In the genomic region with DNA sequence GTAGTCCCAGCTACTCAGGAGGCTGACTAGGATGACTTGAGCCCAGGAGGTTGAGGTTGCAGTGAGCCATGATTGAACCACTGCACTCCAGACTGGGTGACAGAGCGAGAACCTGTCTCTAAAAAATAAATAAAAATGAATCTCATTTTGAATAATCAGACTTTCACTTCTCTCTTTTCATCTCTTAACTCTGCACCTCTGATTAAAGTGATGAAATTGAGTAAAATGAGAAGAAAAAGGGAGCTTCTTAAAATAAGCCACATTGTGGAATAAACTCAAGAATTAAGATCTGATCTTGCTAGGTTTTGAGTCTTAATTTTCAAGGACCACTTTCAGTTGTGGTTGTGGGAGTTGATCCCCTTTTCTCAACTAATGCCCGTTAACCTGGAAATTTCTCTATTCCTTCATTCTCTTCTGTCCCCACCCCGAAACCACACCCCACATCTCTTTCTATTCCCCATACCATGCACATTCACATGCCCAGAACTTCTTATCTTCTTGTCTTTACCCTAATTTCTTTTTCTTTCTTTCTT, we compare ENCODE assay signal across 11 cellular contexts.
DNase-seq lines count a peak whose midpoint lies in the region; ATAC-seq and TF ChIP-seq lines count a peak whose summit lies in the region.
"Had no signal": no experiment of that assay in that cellular context is flagged by ENCODE, and none has a peak within 500 bp of the region (broad histone marks: within the 10 kb centered on the region; RNA-seq: fewer than 3 reads in every experiment).

No MANE protein-coding gene starts in this region.

- intact Hi-C loops in PC-9 (cut with micrococcal nuclease; ENCODE audit: unreplicated experiment) (no loop called here), sciatic nerve (cut with DNase I) (no loop called here), prostate gland (cut with DNase I) (no loop called here)

- 96% methylated on average over 3 of the region's 3 CpGs for WGBS in prostate gland

- no peak overlapping the region for H3K27ac Mint-ChIP-seq in nephron progenitor cell

- H3K36me3 Mint-ChIP-seq in nephron progenitor cell (ENCODE audit: low read depth): peaks cover 4% of the 10 kb centered on the region

- no peaks in the 10 kb centered on the region for H3K9me2 ChIP-seq in PC-9 (ENCODE audit: insufficient read depth)

- no peak overlapping the region for H3K4me3 ChIP-seq in PC-9
- no peak overlapping the region for H3K4me3 ChIP-seq in prostate gland
- H3K4me3 ChIP-seq: cardiac muscle cell had no signal

- CTCF ChIA-PET in PC-9 (lab: Charles Lee): no interaction called here

- TF ChIP-seq POLR2A in GM18505 (IDR thresholded peaks at IDR 0.05; ENCODE audit: borderline replicate concordance, extremely low read depth, insufficient read depth, insufficient read length) (no peak), prostate gland (IDR thresholded peaks at IDR 0.05) (no peak)

- TF ChIP-seq CTCF in PC-9 (conservative IDR thresholded peaks at IDR 0.05): no peak
- no peak for TF ChIP-seq CTCF in prostate gland (IDR thresholded peaks at IDR 0.05)
- no peak for TF ChIP-seq CTCF in nephron progenitor cell (IDR thresholded peaks at IDR 0.05)

- no peak overlapping the region for H3K4me3 Mint-ChIP-seq in nephron progenitor cell

- H3K4me1 Mint-ChIP-seq in nephron progenitor cell: no peaks in the 10 kb centered on the region

- DNase-seq in PC-9: no peak
- DNase-seq in sciatic nerve (ENCODE audit: low spot score): no peak
- no peak for DNase-seq in prostate gland (ENCODE audit: low spot score)
- no peak for DNase-seq in nephron progenitor cell
- DNase-seq: activated CD8-positive, alpha-beta memory T cell treated with anti-CD3 and anti-CD28 coated beads, Interleukin-2, amount 50 U/mL, for 48 hours; kidney; NCI-H2227 treated with DMSO at 0.1 percent for 48 hours had no signal

- H3K4me1 ChIP-seq in PC-9 (replicated peaks; ENCODE audit: insufficient read depth) (peaks cover 54% of the 10 kb centered on the region), prostate gland (replicated peaks) (no peaks in the 10 kb centered on the region)

- H3K9me3 Mint-ChIP-seq in nephron progenitor cell: peaks cover 20% of the 10 kb centered on the region

- H3K36me3 ChIP-seq in PC-9 (ENCODE audit: low read depth): no peaks in the 10 kb centered on the region; the same call in 1 of the 2 replicates
- H3K36me3 ChIP-seq in prostate gland: no peaks in the 10 kb centered on the region
- H3K36me3 ChIP-seq: cardiac muscle cell had no signal

- H2AFZ ChIP-seq in PC-9: no peak overlapping the region

- H3F3A ChIP-seq in PC-9 (ENCODE audit: insufficient read depth, low read depth): peaks cover 25% of the 10 kb centered on the region

- H3K9me3 ChIP-seq in PC-9 (ENCODE audit: insufficient read depth, low read depth) (peaks cover 29% of the 10 kb centered on the region), prostate gland (no peaks in the 10 kb centered on the region)

- peaks cover 11% of the 10 kb centered on the region for H3K27me3 Mint-ChIP-seq in nephron progenitor cell (ENCODE audit: low read depth, poor library complexity)

- H3K27ac ChIP-seq in PC-9 (peak overlapping the region; percentile 94), prostate gland (no peak overlapping the region)
- H3K27ac ChIP-seq: cardiac muscle cell had no signal

- no TSS peak for BruUV-seq in PC-9 (replicated peaks; lab: Mats Ljungman, UMichigan)

- ATAC-seq in GM18505 (IDR thresholded peaks at IDR 0.05; ENCODE audit: unreplicated experiment) (peak; percentile 60), GM19395 (IDR thresholded peaks at IDR 0.05; ENCODE audit: unreplicated experiment) (peak; percentile 81), HG02938 (IDR thresholded peaks at IDR 0.05; ENCODE audit: unreplicated experiment) (peak; percentile 65), sciatic nerve (no peak)

- H3K79me2 ChIP-seq in PC-9 (ENCODE audit: low read depth): no peaks in the 10 kb centered on the region

- H3K27me3 ChIP-seq in PC-9 (ENCODE audit: insufficient read depth, low read depth) (no peaks in the 10 kb centered on the region), prostate gland (replicated peaks; ENCODE audit: insufficient read depth) (no peaks in the 10 kb centered on the region)
- H3K27me3 ChIP-seq: cardiac muscle cell had no signal

- H3K4me2 ChIP-seq in PC-9: 0 out of 2 replicates have a peak overlapping the region, but pooled peaks have one; percentile 64

- no peaks in the 10 kb centered on the region for H4K20me1 ChIP-seq in PC-9 (ENCODE audit: insufficient read depth)

- POLR2A ChIA-PET in PC-9 (lab: Charles Lee; ENCODE audit: unreplicated experiment): interaction anchor here (0.7 kb wide), 1 partner anchor 11 kb away, joined by 4 read pairs; no protein-coding TSS in a partner anchor
